Comparison of ENCODE assay signal across 28 cellular contexts in the genomic region with DNA sequence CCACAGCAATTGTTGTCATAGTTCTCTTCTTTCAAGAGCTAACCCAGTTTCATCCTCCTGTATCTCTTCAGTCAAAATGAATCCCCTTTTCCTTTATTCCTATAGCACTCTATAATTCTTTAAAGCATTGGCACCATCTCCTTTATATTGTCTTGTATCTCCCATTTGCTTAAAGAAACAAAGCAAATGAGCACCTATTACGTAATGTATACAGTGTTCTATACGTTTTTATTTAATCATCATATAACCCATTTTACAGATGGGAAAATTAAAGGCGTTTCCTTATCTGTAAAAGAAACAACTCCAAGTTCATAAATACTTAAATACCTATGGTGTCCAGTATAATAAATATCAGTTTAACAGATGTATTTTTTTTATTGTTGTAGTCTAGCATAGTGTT.
"Had no signal": no experiment of that assay in that cellular context is flagged by ENCODE, and none has a peak within 500 bp of the region (broad histone marks: within the 10 kb centered on the region; RNA-seq: fewer than 3 reads in every experiment).

No MANE protein-coding gene starts in this region.

- H3K36me3 ChIP-seq: neural progenitor cell, ovary, spleen, suprapubic skin, tibial artery, transverse colon, upper lobe of right lung, uterus had no signal

- H3K9me3 ChIP-seq: ovary, psoas muscle, spleen, suprapubic skin, testis, tibial artery, transverse colon, upper lobe of right lung, uterus had no signal

- H3K9ac ChIP-seq: neural progenitor cell, parathyroid adenoma had no signal

- H2AFZ ChIP-seq: neural progenitor cell, parathyroid adenoma had no signal

- H3K4me3 ChIP-seq: neural progenitor cell, ovary, psoas muscle, skin epidermis, smooth muscle cell, spleen, suprapubic skin, testis, tibial artery, transverse colon, upper lobe of right lung, uterus had no signal

- H3K4me2 ChIP-seq: neural progenitor cell, smooth muscle cell had no signal

- H3K27me3 ChIP-seq: neural progenitor cell, ovary, spleen, suprapubic skin, testis, tibial artery, transverse colon, upper lobe of right lung, uterus had no signal

- H3K79me2 ChIP-seq: parathyroid adenoma had no signal

- DNase-seq: natural killer cell; occipital lobe; ovary; posterior cingulate gyrus; psoas muscle; right cardiac atrium; spleen; stimulated activated CD4-positive, alpha-beta T cell treated with anti-CD3 and anti-CD28 coated beads, Interleukin-12 subunit alpha, Interleukin-12 subunit beta, amount 100 ng/mL, for 4 hours; stimulated activated CD4-positive, alpha-beta T cell treated with anti-CD3 and anti-CD28 coated beads, Interleukin-1b, Interleukin-23, amount 100 ng/mL, for 48 hours; stimulated activated CD4-positive, alpha-beta T cell treated with anti-CD3 and anti-CD28 coated beads, Interleukin-4, amount 100 ng/mL, for 1 hour; stimulated activated CD4-positive, alpha-beta T cell treated with anti-CD3 and anti-CD28 coated beads, Interleukin-4, amount 100 ng/mL, for 4 hours; stimulated activated CD8-positive, alpha-beta memory T cell treated with anti-CD3 and anti-CD28 coated beads, Interleukin-4, amount 100 ng/mL, for 48 hours; stimulated activated naive CD4-positive, alpha-beta T cell; stimulated activated naive CD8-positive, alpha-beta T cell treated with anti-CD3 and anti-CD28 coated beads, Interleukin-15, amount 100 ng/mL, for 72 hours; stimulated activated naive CD8-positive, alpha-beta T cell treated with anti-CD3 and anti-CD28 coated beads, Interleukin-15, Interleukin-2, amounts not matched to agents 100 U/mL and 50 U/mL, for 24 hours; substantia nigra; testis; tibial artery; transverse colon; upper lobe of right lung; uterus had no signal

- H3K4me1 ChIP-seq: neural progenitor cell, psoas muscle, spleen, testis, tibial artery, transverse colon, upper lobe of right lung, uterus had no signal

- ATAC-seq: natural killer cell; psoas muscle; right cardiac atrium; sciatic nerve; stimulated activated memory B cell treated with anti-CD40 and anti-IgM and Interleukin-4, amounts not matched to agents 10 μg/mL and 1 μg/mL and 100 μg/mL, for 72 hours; stimulated activated naive CD8-positive, alpha-beta T cell treated with anti-CD3 and anti-CD28 coated beads, Interleukin-15, amount 100 ng/mL, for 72 hours; stimulated activated naive CD8-positive, alpha-beta T cell treated with anti-CD3 and anti-CD28 coated beads, Interleukin-15, Interleukin-2, amounts not matched to agents 100 U/mL and 50 U/mL, for 24 hours; upper lobe of right lung had no signal

- H3K27ac ChIP-seq: neural progenitor cell, ovary, parathyroid adenoma, psoas muscle, skin epidermis, spleen, suprapubic skin, testis, tibial artery, transverse colon, upper lobe of right lung, uterus had no signal
